Comparison of ENCODE assay signal across 1 cellular context in genomic region chr1:246078126-246078887, GRCh38.
A peak's percentile ranks its signal among the peaks of the same experiment; 100 is the strongest.
TF ChIP-seq lines count a peak whose summit lies in the region.

No MANE protein-coding gene starts in this region.

TF ChIP-seq in K562, 482 proteins besides CTCF, POLR2A, EP300 and RAD21 (continued from another document and continues in another):
- TF ChIP-seq IRF1 (CRISPR knock-in tag; IDR thresholded peaks at IDR 0.05; ENCODE audit: borderline replicate concordance): no peak
- TF ChIP-seq ZNF57 (CRISPR knock-in tag; IDR thresholded peaks at IDR 0.05): no peak
- TF ChIP-seq SRF (CRISPR knock-in tag; IDR thresholded peaks at IDR 0.05): no peak
- TF ChIP-seq SREBF2 (CRISPR knock-in tag; IDR thresholded peaks at IDR 0.05): no peak
- TF ChIP-seq ZNF696 (CRISPR knock-in tag; conservative IDR thresholded peaks at IDR 0.05): no peak
- no peak for TF ChIP-seq THRA (IDR thresholded peaks at IDR 0.05)
- TF ChIP-seq CREM (IDR thresholded peaks at IDR 0.05; ENCODE audit: low read depth): no peak
- no peak for TF ChIP-seq TFE3 (CRISPR knock-in tag; IDR thresholded peaks at IDR 0.05)
- 0 out of 2 replicates have a peak, but pooled peaks have one; percentile 24 for TF ChIP-seq SMAD4 (CRISPR knock-in tag; conservative IDR thresholded peaks at IDR 0.05)
- TF ChIP-seq POLR2AphosphoS5 (IDR thresholded peaks at IDR 0.05; ENCODE audit: control insufficient read depth, insufficient read depth, low read depth, low read length): no peak
- no peak for TF ChIP-seq ID3 (CRISPR knock-in tag; IDR thresholded peaks at IDR 0.05)
- 0 out of 2 replicates have a peak, but pooled peaks have one; percentile 33 for TF ChIP-seq ID3 (tag; IDR thresholded peaks at IDR 0.05)
- TF ChIP-seq NBN (IDR thresholded peaks at IDR 0.05; ENCODE audit: low read depth): no peak
- TF ChIP-seq NKRF (IDR thresholded peaks at IDR 0.05; ENCODE audit: borderline replicate concordance): no peak
- TF ChIP-seq, protein P1, sequence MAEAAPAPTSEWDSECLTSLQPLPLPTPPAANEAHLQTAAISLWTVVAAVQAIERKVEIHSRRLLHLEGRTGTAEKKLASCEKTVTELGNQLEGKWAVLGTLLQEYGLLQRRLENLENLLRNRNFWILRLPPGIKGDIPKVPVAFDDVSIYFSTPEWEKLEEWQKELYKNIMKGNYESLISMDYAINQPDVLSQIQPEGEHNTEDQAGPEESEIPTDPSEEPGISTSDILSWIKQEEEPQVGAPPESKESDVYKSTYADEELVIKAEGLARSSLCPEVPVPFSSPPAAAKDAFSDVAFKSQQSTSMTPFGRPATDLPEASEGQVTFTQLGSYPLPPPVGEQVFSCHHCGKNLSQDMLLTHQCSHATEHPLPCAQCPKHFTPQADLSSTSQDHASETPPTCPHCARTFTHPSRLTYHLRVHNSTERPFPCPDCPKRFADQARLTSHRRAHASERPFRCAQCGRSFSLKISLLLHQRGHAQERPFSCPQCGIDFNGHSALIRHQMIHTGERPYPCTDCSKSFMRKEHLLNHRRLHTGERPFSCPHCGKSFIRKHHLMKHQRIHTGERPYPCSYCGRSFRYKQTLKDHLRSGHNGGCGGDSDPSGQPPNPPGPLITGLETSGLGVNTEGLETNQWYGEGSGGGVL (CRISPR knock-in tag; IDR thresholded peaks at IDR 0.05): no peak
- TF ChIP-seq ZNF695 (CRISPR knock-in tag; IDR thresholded peaks at IDR 0.05): no peak
- no peak for TF ChIP-seq ZNF318 (IDR thresholded peaks at IDR 0.05; ENCODE audit: borderline replicate concordance in 1 of 2, low read depth in 1 of 2)
- TF ChIP-seq PKNOX1 (IDR thresholded peaks at IDR 0.05): peak; percentile 61
- TF ChIP-seq ZNF3 (CRISPR knock-in tag; IDR thresholded peaks at IDR 0.05): no peak
- TF ChIP-seq HINFP (tag; conservative IDR thresholded peaks at IDR 0.05; ENCODE audit: low read depth): no peak
- no peak for TF ChIP-seq THRB (CRISPR knock-in tag; conservative IDR thresholded peaks at IDR 0.05)
- no peak for TF ChIP-seq NFXL1 (CRISPR knock-in tag; IDR thresholded peaks at IDR 0.05)
- TF ChIP-seq HMG20A (CRISPR knock-in tag; conservative IDR thresholded peaks at IDR 0.05): no peak
- peak; percentile 45 for TF ChIP-seq ARID1B (IDR thresholded peaks at IDR 0.05)
- TF ChIP-seq HSF4 (CRISPR knock-in tag; IDR thresholded peaks at IDR 0.05; ENCODE audit: borderline replicate concordance): no peak
- TF ChIP-seq ZNF347 (CRISPR knock-in tag; IDR thresholded peaks at IDR 0.05; ENCODE audit: low read depth): no peak
- no peak for TF ChIP-seq MXD1 (CRISPR knock-in tag; IDR thresholded peaks at IDR 0.05; ENCODE audit: borderline replicate concordance, poor library complexity, severe bottlenecking)
- no peak for TF ChIP-seq TFAP4 (CRISPR knock-in tag; IDR thresholded peaks at IDR 0.05; ENCODE audit: borderline replicate concordance)
- no peak; the same call in 1 of the 2 replicates for TF ChIP-seq ZNF766 (CRISPR knock-in tag; conservative IDR thresholded peaks at IDR 0.05)
- TF ChIP-seq SRSF1 (IDR thresholded peaks at IDR 0.05; ENCODE audit: low read depth, low read length): no peak
- no peak for TF ChIP-seq NFE2L1 (tag; IDR thresholded peaks at IDR 0.05; ENCODE audit: borderline replicate concordance, low read depth)
- TF ChIP-seq, protein P2, sequence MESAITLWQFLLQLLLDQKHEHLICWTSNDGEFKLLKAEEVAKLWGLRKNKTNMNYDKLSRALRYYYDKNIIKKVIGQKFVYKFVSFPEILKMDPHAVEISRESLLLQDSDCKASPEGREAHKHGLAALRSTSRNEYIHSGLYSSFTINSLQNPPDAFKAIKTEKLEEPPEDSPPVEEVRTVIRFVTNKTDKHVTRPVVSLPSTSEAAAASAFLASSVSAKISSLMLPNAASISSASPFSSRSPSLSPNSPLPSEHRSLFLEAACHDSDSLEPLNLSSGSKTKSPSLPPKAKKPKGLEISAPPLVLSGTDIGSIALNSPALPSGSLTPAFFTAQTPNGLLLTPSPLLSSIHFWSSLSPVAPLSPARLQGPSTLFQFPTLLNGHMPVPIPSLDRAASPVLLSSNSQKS (CRISPR knock-in tag; IDR thresholded peaks at IDR 0.05): no peak
- no peak for TF ChIP-seq NR3C1 (CRISPR knock-in tag; IDR thresholded peaks at IDR 0.05)
